ENCODE assay signal across 1 cellular context in the genomic region with DNA sequence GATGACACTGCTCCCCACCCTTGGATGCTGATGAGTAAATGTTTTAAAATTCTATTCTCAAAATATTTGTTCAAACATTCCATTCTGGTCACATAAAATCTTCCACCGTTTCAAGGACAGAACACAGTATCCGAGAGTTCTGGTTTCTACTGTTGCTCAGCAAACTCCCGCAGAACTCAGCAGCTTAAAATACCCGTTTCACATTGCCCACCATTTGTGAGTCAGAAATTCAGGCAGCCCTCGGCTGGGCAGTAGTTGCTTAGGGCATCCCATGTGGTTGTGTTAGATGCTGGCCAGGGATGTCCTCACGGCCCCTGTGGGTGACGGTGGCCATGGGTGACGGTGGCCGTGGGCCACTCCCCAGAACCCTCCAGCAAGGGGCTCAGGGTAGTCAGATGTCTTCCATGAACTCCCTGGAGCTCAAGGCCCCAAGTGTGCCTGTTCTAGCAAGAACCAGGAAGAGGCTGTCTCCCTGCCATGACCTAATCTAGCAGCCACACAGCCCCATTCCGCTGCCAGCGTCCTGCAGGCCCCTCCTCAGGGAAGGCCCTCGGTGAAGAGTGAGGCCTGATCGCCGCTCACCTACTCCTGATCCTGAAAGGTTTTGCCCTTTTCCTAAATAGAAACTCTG.
TF ChIP-seq lines count a peak whose summit lies in the region.

No MANE protein-coding gene starts in this region.

TF ChIP-seq in GM12878, 131 proteins besides CTCF, POLR2A, EP300 and RAD21 (continued from another document):
- no peak for TF ChIP-seq E2F8 (IDR thresholded peaks at IDR 0.05; ENCODE audit: low read depth, partially characterized antibody)
- TF ChIP-seq RB1 (IDR thresholded peaks at IDR 0.05; ENCODE audit: borderline replicate concordance): no peak
- TF ChIP-seq NKRF (conservative IDR thresholded peaks at IDR 0.05): no peak
- TF ChIP-seq, protein P1, sequence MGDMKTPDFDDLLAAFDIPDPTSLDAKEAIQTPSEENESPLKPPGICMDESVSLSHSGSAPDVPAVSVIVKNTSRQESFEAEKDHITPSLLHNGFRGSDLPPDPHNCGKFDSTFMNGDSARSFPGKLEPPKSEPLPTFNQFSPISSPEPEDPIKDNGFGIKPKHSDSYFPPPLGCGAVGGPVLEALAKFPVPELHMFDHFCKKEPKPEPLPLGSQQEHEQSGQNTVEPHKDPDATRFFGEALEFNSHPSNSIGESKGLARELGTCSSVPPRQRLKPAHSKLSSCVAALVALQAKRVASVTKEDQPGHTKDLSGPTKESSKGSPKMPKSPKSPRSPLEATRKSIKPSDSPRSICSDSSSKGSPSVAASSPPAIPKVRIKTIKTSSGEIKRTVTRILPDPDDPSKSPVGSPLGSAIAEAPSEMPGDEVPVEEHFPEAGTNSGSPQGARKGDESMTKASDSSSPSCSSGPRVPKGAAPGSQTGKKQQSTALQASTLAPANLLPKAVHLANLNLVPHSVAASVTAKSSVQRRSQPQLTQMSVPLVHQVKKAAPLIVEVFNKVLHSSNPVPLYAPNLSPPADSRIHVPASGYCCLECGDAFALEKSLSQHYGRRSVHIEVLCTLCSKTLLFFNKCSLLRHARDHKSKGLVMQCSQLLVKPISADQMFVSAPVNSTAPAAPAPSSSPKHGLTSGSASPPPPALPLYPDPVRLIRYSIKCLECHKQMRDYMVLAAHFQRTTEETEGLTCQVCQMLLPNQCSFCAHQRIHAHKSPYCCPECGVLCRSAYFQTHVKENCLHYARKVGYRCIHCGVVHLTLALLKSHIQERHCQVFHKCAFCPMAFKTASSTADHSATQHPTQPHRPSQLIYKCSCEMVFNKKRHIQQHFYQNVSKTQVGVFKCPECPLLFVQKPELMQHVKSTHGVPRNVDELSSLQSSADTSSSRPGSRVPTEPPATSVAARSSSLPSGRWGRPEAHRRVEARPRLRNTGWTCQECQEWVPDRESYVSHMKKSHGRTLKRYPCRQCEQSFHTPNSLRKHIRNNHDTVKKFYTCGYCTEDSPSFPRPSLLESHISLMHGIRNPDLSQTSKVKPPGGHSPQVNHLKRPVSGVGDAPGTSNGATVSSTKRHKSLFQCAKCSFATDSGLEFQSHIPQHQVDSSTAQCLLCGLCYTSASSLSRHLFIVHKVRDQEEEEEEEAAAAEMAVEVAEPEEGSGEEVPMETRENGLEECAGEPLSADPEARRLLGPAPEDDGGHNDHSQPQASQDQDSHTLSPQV (IDR thresholded peaks at IDR 0.05): no peak
- TF ChIP-seq JUND (IDR thresholded peaks at IDR 0.05; ENCODE audit: low read depth, low read length): no peak
- TF ChIP-seq CBX3 (IDR thresholded peaks at IDR 0.05; ENCODE audit: borderline replicate concordance, low read depth): no peak
- TF ChIP-seq KAT2A (conservative IDR thresholded peaks at IDR 0.05; ENCODE audit: control insufficient read depth, low read depth, low read length): no peak
- no peak for TF ChIP-seq RCOR1 (conservative IDR thresholded peaks at IDR 0.05; ENCODE audit: low read depth, low read length)
- TF ChIP-seq POLR2AphosphoS5 (IDR thresholded peaks at IDR 0.05; ENCODE audit: low read length): no peak
- TF ChIP-seq NRF1 (conservative IDR thresholded peaks at IDR 0.05; ENCODE audit: low read depth, low read length): no peak
